ENCODE assay signal across 8 cellular contexts in genomic region chr20:38805958-38806854, GRCh38. TPM values are rescaled to one million over a fixed set of nuclear protein-coding genes. Genes with fewer than 3 reads are reported as not detected.
A peak's percentile ranks its signal among the peaks of the same experiment; 100 is the strongest.
DNase-seq lines count a peak whose midpoint lies in the region; TF ChIP-seq lines count a peak whose summit lies in the region.

No MANE protein-coding gene starts in this region.

- intact Hi-C loops in colonic mucosa (cut with DNase I) = no loop called here

- H3K4me1 ChIP-seq in colonic mucosa = no peaks in the 10 kb centered on the region

- DNase-seq in NCI-H345 (lab: John Stamatoyannopoulos, UW) = peak; percentile 54
- no peak for DNase-seq in NCI-H345 treated with DMSO at 0.1 percent for 48 hours (lab: John Stamatoyannopoulos, UW; ENCODE audit: unreplicated experiment)
- no peak for DNase-seq in colonic mucosa
- DNase-seq in mesothelial cell of epicardium (ENCODE audit: low spot score in 2 of 2, unreplicated experiment in 2 of 2) = peak in 1 of 2 experiments; percentile 39
- peak; percentile 36 for DNase-seq in stimulated activated naive CD4-positive, alpha-beta T cell treated with Interleukin-2 at 50 U/mL for 16 hours (lab: John Stamatoyannopoulos, UW)
- DNase-seq in AML-193 (lab: John Stamatoyannopoulos, UW) = no peak
- no peak for DNase-seq in NCI-H1048 (lab: John Stamatoyannopoulos, UW)

- H3K27me3 ChIP-seq in colonic mucosa = peaks cover 30% of the 10 kb centered on the region

- H3K27ac Mint-ChIP-seq in mesothelial cell of epicardium = no peak overlapping the region

- H3K4me1 Mint-ChIP-seq in mesothelial cell of epicardium = peaks cover 7% of the 10 kb centered on the region

- no peaks in the 10 kb centered on the region for H3K36me3 Mint-ChIP-seq in mesothelial cell of epicardium

- H3K27ac ChIP-seq in VCaP (peak overlapping the region; percentile 25; the same call in 1 of the 2 replicates), colonic mucosa (peak overlapping the region; percentile 45)

- H3K9ac ChIP-seq in colonic mucosa (ENCODE audit: low read depth in 2 of 2, low read length in 2 of 2) = peak overlapping the region; percentile 40 to 76

- H3K4me3 Mint-ChIP-seq in mesothelial cell of epicardium = peak overlapping the region; percentile 67

- TF ChIP-seq CTCF in VCaP (conservative IDR thresholded peaks at IDR 0.05) (peak; percentile 21), colonic mucosa (IDR thresholded peaks at IDR 0.05) (no peak), mesothelial cell of epicardium (IDR thresholded peaks at IDR 0.05; ENCODE audit: unreplicated experiment) (no peak)

- peaks cover 76% of the 10 kb centered on the region for H3K27me3 Mint-ChIP-seq in mesothelial cell of epicardium (ENCODE audit: low read depth)

- no peaks in the 10 kb centered on the region for H3K9me3 ChIP-seq in colonic mucosa

- no peaks in the 10 kb centered on the region for H3K36me3 ChIP-seq in colonic mucosa

- peak overlapping the region; percentile 50 for H3K4me3 ChIP-seq in colonic mucosa

- H3K9me3 Mint-ChIP-seq in mesothelial cell of epicardium = no peaks in the 10 kb centered on the region

RNA-seq across cellular contexts. Expression of gene PPP1R16B, which starts 0.7 kb away (rescaled TPM):
- 1 to 10 TPM; 2.0 to 2.1 TPM for total RNA-seq in colonic mucosa
- total RNA-seq in mesothelial cell of epicardium = 0.04 TPM in 1 of 3 replicates, not detected in the others

RNA-seq across cellular contexts. Expression of gene ACTR5, which starts 57.9 kb away (rescaled TPM):
- total RNA-seq in colonic mucosa (1 to 10 TPM; 4.6 to 8.3 TPM), mesothelial cell of epicardium (9.5 to 9.7 TPM (median 9.5 TPM) in 3 replicates)

Comparison
In these comparisons a context has a peak if more than half of its experiments do, and no peak if none do; other contexts are left out.
1. DNase-seq: peak in NCI-H345 (single experiment) and stimulated activated naive CD4-positive, alpha-beta T cell treated with Interleukin-2 at 50 U/mL for 16 hours (single experiment); none in NCI-H345 treated with DMSO at 0.1 percent for 48 hours (single experiment), colonic mucosa (single experiment), AML-193 (0 of 2) and NCI-H1048 (single experiment).